Comparison of ENCODE assay signal across 13 cellular contexts in the genomic region with DNA sequence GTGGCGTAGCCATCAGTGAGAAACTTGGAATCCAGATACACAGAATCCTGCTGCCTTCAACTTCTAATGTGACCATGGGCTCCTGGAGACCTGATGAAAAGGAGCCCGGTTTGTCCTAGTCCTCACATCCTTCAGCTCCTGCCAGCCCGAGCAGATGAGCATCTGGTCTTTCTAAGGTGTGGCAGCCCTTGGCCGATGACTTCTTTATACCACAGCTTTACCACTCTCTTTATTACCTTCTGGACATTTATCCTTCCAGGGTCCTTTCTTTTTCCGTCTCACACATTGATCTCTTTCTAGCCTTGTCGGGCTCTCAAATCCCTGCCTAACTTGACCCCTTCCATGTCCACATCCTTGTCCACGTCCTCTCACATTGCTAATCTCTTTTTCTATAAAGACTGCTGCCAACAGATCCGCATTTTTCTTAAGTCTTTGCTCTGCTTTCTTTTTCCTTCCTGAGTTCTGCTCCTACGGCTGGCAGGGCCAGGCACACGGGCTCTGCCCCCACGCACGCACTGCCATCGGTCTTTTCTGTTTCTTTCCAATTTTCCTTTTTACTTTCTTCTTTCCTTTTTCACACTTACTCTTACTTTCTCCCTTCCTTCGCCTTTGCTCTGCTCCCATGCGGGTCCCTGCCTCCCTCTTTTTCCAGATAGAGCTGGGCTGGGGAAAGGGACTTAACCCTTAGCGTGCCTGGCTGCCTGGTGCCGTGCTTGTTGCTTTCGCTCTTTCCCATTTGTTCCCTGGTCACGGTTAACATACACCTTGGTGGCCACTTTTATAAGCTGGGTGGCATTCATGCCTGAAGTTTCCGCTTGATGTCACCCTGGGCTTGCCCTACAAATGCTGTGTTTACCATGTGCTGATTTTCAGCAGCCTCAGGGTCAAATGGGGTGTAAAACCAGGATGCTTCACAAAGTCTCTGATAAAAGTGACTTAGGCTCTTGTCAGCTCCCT. TPM values are rescaled to one million over a fixed set of nuclear protein-coding genes. Genes with fewer than 3 reads are reported as not detected.
A peak's percentile ranks its signal among the peaks of the same experiment; 100 is the strongest.
DNase-seq lines count a peak whose midpoint lies in the region; ATAC-seq, FAIRE-seq and TF ChIP-seq lines count a peak whose summit lies in the region.
"Had no signal": no experiment of that assay in that cellular context is flagged by ENCODE, and none has a peak within 500 bp of the region (broad histone marks: within the 10 kb centered on the region; RNA-seq: fewer than 3 reads in every experiment).

No MANE protein-coding gene starts in this region.

- H3K9me3 ChIP-seq in SJCRH30 (replicated peaks) (no peaks in the 10 kb centered on the region), ovary (no peaks in the 10 kb centered on the region)

- intact Hi-C loops in ovary (cut with DNase I) = loop anchor here in 1 of 4 donors (10.0 kb wide), 1 partner anchor 96 kb away; no protein-coding TSS in a partner anchor

- H3K4me1 ChIP-seq in SJCRH30 (peaks cover 2% of the 10 kb centered on the region), ovary (ENCODE audit: insufficient read depth) (peaks cover 4% of the 10 kb centered on the region)

- TF ChIP-seq CTCF in fibroblast of the aortic adventitia (IDR thresholded peaks at IDR 0.05; ENCODE audit: insufficient read depth, low read length) = no peak
- TF ChIP-seq CTCF in ovary (IDR thresholded peaks at IDR 0.05) = no peak

- WGBS in ovary, 3 donors = 21 to 26% (median 22%) methylated on average over 19 to 20 of the region's 20 CpGs

- peak overlapping the region; percentile 23 for H3K4me3 ChIP-seq in SJCRH30
- H3K4me3 ChIP-seq in fibroblast of the aortic adventitia (ENCODE audit: low read depth, low read length) = peak overlapping the region; percentile 22
- peak overlapping the region; percentile 15 for H3K4me3 ChIP-seq in ovary

- H3K27ac ChIP-seq in SJCRH30 = no peak overlapping the region
- peak overlapping the region; percentile 31 to 48 for H3K27ac ChIP-seq in ovary

- ATAC-seq in HG03025 (IDR thresholded peaks at IDR 0.05; ENCODE audit: low FRiP score, unreplicated experiment) = no peak
- ATAC-seq: stimulated activated naive B cell treated with anti-CD40 and anti-IgM and Interleukin-4, amounts not matched to agents 10 μg/mL and 1 μg/mL and 100 μg/mL, for 72 hours had no signal

- no peak for TF ChIP-seq EP300 in ovary (IDR thresholded peaks at IDR 0.05)

- DNase-seq in AG20443 (ENCODE audit: low spot score) (peak; percentile 42), SJCRH30 (no peak), fibroblast of the aortic adventitia (ENCODE audit: low read depth) (peak; percentile 20), ovary (peak in 1 of 5 donors; percentile 43), RCC 7860 (ENCODE audit: low spot score) (no peak), NCI-H2196 (lab: John Stamatoyannopoulos, UW; ENCODE audit: unreplicated experiment) (no peak), GOT3 (lab: John Stamatoyannopoulos, UW) (no peak)
- DNase-seq: activated CD4-positive, alpha-beta T cell treated with anti-CD3 and anti-CD28 coated beads, Interleukin-2, amount 10 ng/mL, durations not matched to agents 24 days and 14 days; glutamatergic neuron; midbrain; NCI-H446 treated with DMSO at 0.1 percent for 48 hours; stimulated activated naive B cell treated with anti-CD40 and anti-IgM and Interleukin-4, amounts not matched to agents 10 μg/mL and 1 μg/mL and 100 μg/mL, for 72 hours had no signal

- no peaks in the 10 kb centered on the region for H3K36me3 ChIP-seq in SJCRH30
- H3K36me3 ChIP-seq in ovary = no peaks in the 10 kb centered on the region

- H3K27me3 ChIP-seq in SJCRH30 = no peaks in the 10 kb centered on the region
- no peaks in the 10 kb centered on the region for H3K27me3 ChIP-seq in ovary

- FAIRE-seq in RCC 7860 (lab: Jason Lieb, UNC) = no peak

- no peak for TF ChIP-seq POLR2A in ovary (IDR thresholded peaks at IDR 0.05)

RNA-seq across cellular contexts. Expression of gene GMPR, which starts 9.4 kb away (rescaled TPM):
- total RNA-seq in SJCRH30 (2014; rRNA removed; shearing (Covaris generic)) = 28.7 and 29.3 TPM in 2 replicates
- total RNA-seq in fibroblast of the aortic adventitia (ENCODE audit: low replicate concordance) (2.5 and 24.8 TPM in 2 replicates), ovary (10 to 100 TPM; 18.6 to 49.4 (median 35.1) TPM)
- polyA plus RNA-seq in ovary = 10 to 100 TPM; 32.5 to 50.2 TPM

Comparison
In these comparisons a context has a peak if more than half of its experiments do, and no peak if none do; other contexts are left out.
1. DNase-seq: peak in AG20443 (single experiment) and fibroblast of the aortic adventitia (single experiment); none in SJCRH30 (0 of 2), RCC 7860 (single experiment), NCI-H2196 (single experiment) and GOT3 (single experiment).
2. Peak in every context shown above with its lines, with median percentiles within 50 percentile points of each other: H3K4me3 ChIP-seq.